Comparison of ENCODE assay signal across 8 cellular contexts in genomic region chr1:26530540-26530897, GRCh38. TPM values are rescaled to one million over a fixed set of nuclear protein-coding genes. Genes with fewer than 3 reads are reported as not detected.
DNase-seq lines count a peak whose midpoint lies in the region; ATAC-seq and TF ChIP-seq lines count a peak whose summit lies in the region.

No MANE protein-coding gene starts in this region.

- H3K27ac ChIP-seq in CD4-positive, alpha-beta T cell (ENCODE audit: low read depth, low read length), result no peak overlapping the region

- CTCF ChIA-PET in CD4-positive, alpha-beta T cell (lab: Charles Lee), result interaction anchor here (1.4 to 4.0 kb wide), 3 partner anchors 11 to 258 kb away, joined by 3 to 20 read pairs (median 7); no protein-coding TSS in a partner anchor

- DNase-seq in CD4-positive, alpha-beta T cell, result no peak
- DNase-seq in Jurkat, Clone E6-1 (ENCODE audit: low read depth, low spot score), result no peak
- no peak for DNase-seq in chondrocyte (ENCODE audit: low spot score)
- DNase-seq in natural killer cell treated with Interleukin-12 subunit alpha and Interleukin-12 subunit beta and Interleukin-15 and Interleukin-18, amount 100 ng/mL, for 72 hours (ENCODE audit: low spot score), result no peak
- no peak for DNase-seq in erythroblast (lab: John Stamatoyannopoulos, UW)
- DNase-seq in cerebellar cortex (ENCODE audit: low spot score), result no peak
- no peak for DNase-seq in putamen (ENCODE audit: low spot score)
- DNase-seq in HK-2 (ENCODE audit: unreplicated experiment), result no peak

- H3K27ac Mint-ChIP-seq in CD4-positive, alpha-beta T cell, result no peak overlapping the region
- no peak overlapping the region for H3K27ac Mint-ChIP-seq in chondrocyte (ENCODE audit: unreplicated experiment)
- peak overlapping the region in 1 of 2 donors; percentile 82 for H3K27ac Mint-ChIP-seq in natural killer cell treated with Interleukin-12 subunit alpha and Interleukin-12 subunit beta and Interleukin-15 and Interleukin-18, amount 100 ng/mL, for 72 hours

- H3K9me3 ChIP-seq in CD4-positive, alpha-beta T cell (ENCODE audit: control insufficient read depth, low read length), result no peaks in the 10 kb centered on the region

- no peaks in the 10 kb centered on the region for H3K9me3 Mint-ChIP-seq in CD4-positive, alpha-beta T cell
- H3K9me3 Mint-ChIP-seq in chondrocyte (ENCODE audit: low read depth), result no peaks in the 10 kb centered on the region
- H3K9me3 Mint-ChIP-seq in natural killer cell treated with Interleukin-12 subunit alpha and Interleukin-12 subunit beta and Interleukin-15 and Interleukin-18, amount 100 ng/mL, for 72 hours, result no peaks in the 10 kb centered on the region

- peak overlapping the region; percentile 86 for H3K4me3 Mint-ChIP-seq in CD4-positive, alpha-beta T cell
- peak overlapping the region; percentile 71 for H3K4me3 Mint-ChIP-seq in chondrocyte (ENCODE audit: unreplicated experiment)
- peak overlapping the region; percentile 76 for H3K4me3 Mint-ChIP-seq in natural killer cell treated with Interleukin-12 subunit alpha and Interleukin-12 subunit beta and Interleukin-15 and Interleukin-18, amount 100 ng/mL, for 72 hours

- no peak for TF ChIP-seq CTCF in CD4-positive, alpha-beta T cell (IDR thresholded peaks at IDR 0.05)
- TF ChIP-seq CTCF in chondrocyte (IDR thresholded peaks at IDR 0.05), result no peak

- H3K36me3 Mint-ChIP-seq in CD4-positive, alpha-beta T cell (ENCODE audit: low read depth), result no peaks in the 10 kb centered on the region
- H3K36me3 Mint-ChIP-seq in chondrocyte (ENCODE audit: low read depth), result no peaks in the 10 kb centered on the region
- H3K36me3 Mint-ChIP-seq in natural killer cell treated with Interleukin-12 subunit alpha and Interleukin-12 subunit beta and Interleukin-15 and Interleukin-18, amount 100 ng/mL, for 72 hours, result no peaks in the 10 kb centered on the region

- POLR2A ChIA-PET in CD4-positive, alpha-beta T cell (lab: Charles Lee), result interaction anchor here (0.8 to 4.1 kb wide), 5 partner anchors 8 to 34 kb away, joined by 3 to 28 read pairs (median 10); no protein-coding TSS in a partner anchor

- intact Hi-C loops in CD4-positive, alpha-beta T cell (cut with DNase I, micrococcal nuclease), result no loop called here

- H3K4me1 Mint-ChIP-seq in CD4-positive, alpha-beta T cell (ENCODE audit: low read depth), result peaks cover 29% of the 10 kb centered on the region
- H3K4me1 Mint-ChIP-seq in chondrocyte (ENCODE audit: low read depth), result peaks cover 14% of the 10 kb centered on the region
- H3K4me1 Mint-ChIP-seq in natural killer cell treated with Interleukin-12 subunit alpha and Interleukin-12 subunit beta and Interleukin-15 and Interleukin-18, amount 100 ng/mL, for 72 hours (ENCODE audit: low read depth in 2 of 2), result peaks cover 16 to 23% of the 10 kb centered on the region in 2 donors

- peak overlapping the region; percentile 66 for H3K4me3 ChIP-seq in Jurkat, Clone E6-1 (ENCODE audit: low read length)

- no peak for TF ChIP-seq POLR2A in erythroblast (IDR thresholded peaks at IDR 0.05; ENCODE audit: low read length)

- no peaks in the 10 kb centered on the region for H3K27me3 Mint-ChIP-seq in CD4-positive, alpha-beta T cell
- no peaks in the 10 kb centered on the region for H3K27me3 Mint-ChIP-seq in chondrocyte (ENCODE audit: low read depth)
- H3K27me3 Mint-ChIP-seq in natural killer cell treated with Interleukin-12 subunit alpha and Interleukin-12 subunit beta and Interleukin-15 and Interleukin-18, amount 100 ng/mL, for 72 hours, result no peaks in the 10 kb centered on the region

- ATAC-seq in CD4-positive, alpha-beta T cell (ENCODE audit: poor library complexity), result no peak
- ATAC-seq in natural killer cell treated with Interleukin-12 subunit alpha and Interleukin-12 subunit beta and Interleukin-15 and Interleukin-18, amount 100 ng/mL, for 72 hours, result no peak

- H3K27me3 ChIP-seq in CD4-positive, alpha-beta T cell (ENCODE audit: control insufficient read depth, insufficient read depth, low read length), result no peaks in the 10 kb centered on the region

RNA-seq across cellular contexts. Expression of gene RPS6KA1, which starts 1.0 kb away (rescaled TPM):
- 10 to 100 TPM; 29.1 to 29.6 TPM for total RNA-seq in CD4-positive, alpha-beta T cell
- 47.3 TPM for polyA plus RNA-seq in Jurkat, Clone E6-1 (2012; ENCODE audit: insufficient read depth, insufficient read length)
- 3.6 to 6.3 TPM (median 4.4 TPM) in 3 replicates for total RNA-seq in chondrocyte
- 100 to 1,000 TPM; 324 to 369 TPM for total RNA-seq in natural killer cell treated with Interleukin-12 subunit alpha and Interleukin-12 subunit beta and Interleukin-15 and Interleukin-18, amount 100 ng/mL, for 72 hours

RNA-seq across cellular contexts. Expression of gene HMGN2, which starts 58.3 kb away (rescaled TPM):
- 100 to 1,000 TPM; 323 to 330 TPM for total RNA-seq in CD4-positive, alpha-beta T cell
- 1,237 TPM for polyA plus RNA-seq in Jurkat, Clone E6-1 (2012; ENCODE audit: insufficient read depth, insufficient read length)
- 241 to 314 TPM (median 245 TPM) in 3 replicates for total RNA-seq in chondrocyte
- total RNA-seq in natural killer cell treated with Interleukin-12 subunit alpha and Interleukin-12 subunit beta and Interleukin-15 and Interleukin-18, amount 100 ng/mL, for 72 hours, result 100 to 1,000 TPM; 493 to 648 TPM

Comparison
In these comparisons a context has a peak if more than half of its experiments do, and no peak if none do; other contexts are left out.
1. RNA of gene RPS6KA1, which starts 1.0 kb away (total RNA-seq): 324 to 369 TPM in natural killer cell treated with Interleukin-12 subunit alpha and Interleukin-12 subunit beta and Interleukin-15 and Interleukin-18, amount 100 ng/mL, for 72 hours; 29.1 to 29.6 TPM in CD4-positive, alpha-beta T cell and 3.6 to 6.3 TPM in chondrocyte; every median in the first group is over 10 times any median in the second.
2. Peak in every context shown above with its lines, with median percentiles within 50 percentile points of each other: H3K4me3 Mint-ChIP-seq.